Comparison of ENCODE assay signal across 8 cellular contexts in the genomic region with DNA sequence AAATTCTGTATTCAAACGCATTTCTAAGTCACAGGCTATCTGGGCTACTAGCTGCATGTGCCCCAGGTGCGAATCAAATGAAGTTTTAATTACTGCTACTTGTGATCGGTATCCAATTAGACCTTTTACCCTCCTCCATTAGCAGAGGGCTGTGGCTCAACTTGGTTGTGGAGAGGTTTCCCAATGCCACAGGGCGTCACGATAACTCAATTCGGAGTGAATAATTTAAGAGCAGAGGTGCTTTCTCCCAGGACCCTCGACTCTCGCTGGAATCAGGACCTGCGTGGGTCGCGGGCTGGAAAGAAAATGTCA. TPM values are rescaled to one million over a fixed set of nuclear protein-coding genes. Genes with fewer than 3 reads are reported as not detected.
DNase-seq lines count a peak whose midpoint lies in the region; ATAC-seq and TF ChIP-seq lines count a peak whose summit lies in the region.

No MANE protein-coding gene starts in this region.

- CTCF ChIA-PET in CD8-positive, alpha-beta T cell (lab: Charles Lee) = interaction anchor here (2.0 kb wide), 1 partner anchor 12 kb away, joined by 7 read pairs; no protein-coding TSS in a partner anchor

- peaks cover 45% of the 10 kb centered on the region for H3K4me1 ChIP-seq in CD8-positive, alpha-beta T cell (ENCODE audit: insufficient read depth, low read length)
- H3K4me1 ChIP-seq in HUES48 (ENCODE audit: control insufficient read depth, insufficient read depth, low read length) (peaks cover 15% of the 10 kb centered on the region), liver (ENCODE audit: control insufficient read depth in 4 of 4, insufficient read depth in 4 of 4, low read length in 3 of 4) (peaks cover 0 to 17% (median 3%) of the 10 kb centered on the region in 4 donors), thyroid gland (peaks cover 14 to 17% of the 10 kb centered on the region in 2 donors)

- no peak for TF ChIP-seq CTCF in CD8-positive, alpha-beta T cell (IDR thresholded peaks at IDR 0.05)
- TF ChIP-seq CTCF in astrocyte of the spinal cord (IDR thresholded peaks at IDR 0.05; ENCODE audit: low read depth, low read length) = no peak
- no peak for TF ChIP-seq CTCF in liver (IDR thresholded peaks at IDR 0.05; ENCODE audit: low read depth, low read length, missing input control)
- no peak for TF ChIP-seq CTCF in thyroid gland (IDR thresholded peaks at IDR 0.05)

- no peak for TF ChIP-seq RAD21 in liver (IDR thresholded peaks at IDR 0.05)

- no peaks in the 10 kb centered on the region for H3K9me3 ChIP-seq in CD8-positive, alpha-beta T cell (ENCODE audit: low read length)
- no peaks in the 10 kb centered on the region for H3K9me3 ChIP-seq in HUES48 (ENCODE audit: control insufficient read depth, insufficient read depth, low read length)
- H3K9me3 ChIP-seq in liver (ENCODE audit: control insufficient read depth in 4 of 4, low read length in 3 of 4) = no peaks in the 10 kb centered on the region
- no peaks in the 10 kb centered on the region for H3K9me3 ChIP-seq in thyroid gland

- no peaks in the 10 kb centered on the region for H3K27me3 Mint-ChIP-seq in CD8-positive, alpha-beta T cell (ENCODE audit: low read depth)

- peak overlapping the region; percentile 80 for H3K27ac ChIP-seq in CD8-positive, alpha-beta T cell (ENCODE audit: low read depth, low read length)
- H3K27ac ChIP-seq in HUES48 (ENCODE audit: low read depth, low read length) = no peak overlapping the region
- peak overlapping the region; percentile 88 for H3K27ac ChIP-seq in liver (ENCODE audit: low read depth in 1 of 2, low read length in 2 of 2)
- peak overlapping the region; percentile 90 to 97 (median 95) for H3K27ac ChIP-seq in thyroid gland

- no peak for TF ChIP-seq POLR2A in thyroid gland (IDR thresholded peaks at IDR 0.05)

- peaks cover 17% of the 10 kb centered on the region for H3K36me3 Mint-ChIP-seq in CD8-positive, alpha-beta T cell

- peak in 1 of 7 experiments; percentile 21 for DNase-seq in CD8-positive, alpha-beta T cell
- no peak for DNase-seq in astrocyte of the spinal cord (ENCODE audit: low read depth, low spot score)
- DNase-seq in thyroid gland = no peak
- no peak for DNase-seq in NCI-H2227 treated with DMSO at 0.1 percent for 48 hours (lab: John Stamatoyannopoulos, UW)

- H3K9me3 Mint-ChIP-seq in CD8-positive, alpha-beta T cell = no peaks in the 10 kb centered on the region

- peak overlapping the region; percentile 88 for H3K9ac ChIP-seq in HUES48 (ENCODE audit: low read depth, low read length)
- no peak overlapping the region for H3K9ac ChIP-seq in liver (ENCODE audit: low read depth in 1 of 2, low read length in 2 of 2)

- peak overlapping the region; percentile 96 for H3K4me3 Mint-ChIP-seq in CD8-positive, alpha-beta T cell

- POLR2A ChIA-PET in CD8-positive, alpha-beta T cell (lab: Charles Lee) = interaction anchor here (0.7 to 1.4 kb wide), 4 partner anchors 12 to 238 kb away, joined by 3 to 5 read pairs (median 4); no protein-coding TSS in a partner anchor

- in situ Hi-C loops in astrocyte of the spinal cord (cut with HindIII; ENCODE audit: low sequenced_read_pairs) = no loop called here

- no peak for ATAC-seq in CD8-positive, alpha-beta T cell
- peak; percentile 10 for ATAC-seq in GM21423 (IDR thresholded peaks at IDR 0.05; ENCODE audit: unreplicated experiment)
- ATAC-seq in HG02588 (IDR thresholded peaks at IDR 0.05; ENCODE audit: unreplicated experiment) = no peak

- H3K27me3 ChIP-seq in CD8-positive, alpha-beta T cell (ENCODE audit: insufficient read depth, low read length) = no peaks in the 10 kb centered on the region
- H3K27me3 ChIP-seq in HUES48 (ENCODE audit: control insufficient read depth, insufficient read depth, low read length) (no peaks in the 10 kb centered on the region; the same call in 1 of the 2 replicates), liver (ENCODE audit: control insufficient read depth in 4 of 4, insufficient read depth in 4 of 4, low read length in 3 of 4) (no peaks in the 10 kb centered on the region), thyroid gland (no peaks in the 10 kb centered on the region)

- H3K27ac Mint-ChIP-seq in CD8-positive, alpha-beta T cell = peak overlapping the region; percentile 98

- H3K36me3 ChIP-seq in CD8-positive, alpha-beta T cell (ENCODE audit: insufficient read depth, low read length) = no peaks in the 10 kb centered on the region
- H3K36me3 ChIP-seq in HUES48 (ENCODE audit: control insufficient read depth, insufficient read depth, low read length) (peaks cover 13% of the 10 kb centered on the region; the same call in 1 of the 2 replicates), liver (ENCODE audit: control insufficient read depth in 4 of 4, insufficient read depth in 3 of 4, low read depth in 1 of 4, low read length in 3 of 4) (peaks cover 0 to 14% (median 4%) of the 10 kb centered on the region in 4 donors), thyroid gland (no peaks in the 10 kb centered on the region)

- intact Hi-C loops in CD8-positive, alpha-beta T cell (cut with DNase I, micrococcal nuclease) = loop anchor here (2.0 to 10.0 kb wide), 6 partner anchors 112 to 1680 kb away; partner anchors contain the start of genes GLO1 (in 2 of the 2) and CMTR1 (in 1 of the 2)
- intact Hi-C loops in thyroid gland (cut with DNase I) = no loop called here

- peak overlapping the region; percentile 71 for H3K4me3 ChIP-seq in CD8-positive, alpha-beta T cell (ENCODE audit: low read depth, low read length)
- H3K4me3 ChIP-seq in HUES48 (ENCODE audit: low read depth, low read length) (peak overlapping the region; percentile 93), astrocyte of the spinal cord (ENCODE audit: low read depth, low read length) (peak overlapping the region; percentile 81), liver (ENCODE audit: low read depth in 1 of 3, low read length in 3 of 3) (peak overlapping the region; percentile 51 to 73 (median 67)), thyroid gland (replicated peaks in 1 of 3) (peak overlapping the region in 2 of 3 donors; percentile 39 to 76)

- H3K4me1 Mint-ChIP-seq in CD8-positive, alpha-beta T cell (ENCODE audit: low read depth) = peaks cover 57% of the 10 kb centered on the region

- under 1% methylated on average over 11 of the region's 11 CpGs for WGBS in liver
- 2% methylated on average over 7 to 11 of the region's 11 CpGs for WGBS in thyroid gland, 2 donors

TF ChIP-seq in liver, 16 proteins besides CTCF, POLR2A, EP300 and RAD21:
- TF ChIP-seq RXRA (IDR thresholded peaks at IDR 0.05) (no peak), YY1 (IDR thresholded peaks at IDR 0.05) (no peak), HNF4G (IDR thresholded peaks at IDR 0.05) (no peak)

RNA-seq across cellular contexts. Expression of gene SAYSD1, which starts 0.6 kb away (rescaled TPM):
- total RNA-seq in CD8-positive, alpha-beta T cell = 10 to 100 TPM; 21.8 to 24.3 TPM
- total RNA-seq in liver = 10 to 100 TPM in 1 of 2 donors, 1 to 10 TPM in 1; 9.4 to 12.2 TPM
- 1 to 10 TPM; 6.5 to 9.1 TPM for polyA plus RNA-seq in liver
- 10 to 100 TPM; 22.7 to 36.5 (median 29.2) TPM for total RNA-seq in thyroid gland
